1 cellular context compared by ENCODE assay signal in the genomic region with DNA sequence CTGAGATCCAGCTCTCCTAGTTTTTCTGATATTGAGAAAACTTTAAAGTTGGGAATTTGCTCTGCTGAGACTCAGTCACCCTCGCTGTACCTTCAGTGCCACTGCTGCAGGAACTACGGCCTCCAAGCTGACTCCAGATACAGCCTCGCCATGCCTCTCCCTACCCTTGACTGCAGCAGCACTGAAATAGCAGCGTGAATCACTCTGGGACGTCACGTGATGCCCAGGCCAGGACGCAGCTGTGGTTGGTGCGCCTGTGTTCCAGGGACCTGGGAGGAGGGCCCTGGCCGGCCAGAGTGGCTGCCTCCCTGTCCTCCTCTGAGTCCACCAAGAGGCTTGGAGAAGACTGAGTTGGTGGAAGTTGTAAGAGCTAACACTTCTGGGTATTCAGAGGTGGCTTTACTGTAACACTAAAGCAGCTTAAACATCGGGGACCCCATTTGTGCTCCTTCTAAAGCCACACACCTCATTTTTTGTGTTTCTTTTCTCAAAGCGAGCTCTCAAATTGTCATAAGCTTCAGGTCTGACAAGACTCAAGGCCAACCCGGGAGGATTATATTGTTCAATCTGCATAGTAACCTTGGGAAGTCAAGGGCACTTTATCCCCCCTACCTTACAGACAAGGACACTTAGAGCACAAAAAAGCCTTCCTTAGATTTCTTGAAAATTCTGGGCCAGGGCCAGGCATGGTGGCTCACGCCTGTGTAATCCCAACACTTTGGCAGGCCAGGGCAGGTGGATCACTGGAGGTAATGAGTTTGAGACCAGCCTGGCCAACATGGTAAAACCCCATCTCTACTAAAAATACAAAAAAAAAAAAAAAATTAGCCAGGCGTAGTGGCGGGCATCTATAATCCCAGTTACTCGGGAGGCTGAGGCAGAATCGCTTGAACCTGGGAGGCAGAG.
TF ChIP-seq lines count a peak whose summit lies in the region.

No MANE protein-coding gene starts in this region.

TF ChIP-seq in K562, 482 proteins besides CTCF, POLR2A, EP300 and RAD21 (continued from another document and continues in another):
- TF ChIP-seq CBX2 (IDR thresholded peaks at IDR 0.05; ENCODE audit: insufficient read depth, low read length, poor library complexity, severe bottlenecking) (no peak), DIDO1 (tag; IDR thresholded peaks at IDR 0.05; ENCODE audit: low read depth) (no peak), GATAD2B (IDR thresholded peaks at IDR 0.05; ENCODE audit: borderline replicate concordance) (no peak), ZNF316 (IDR thresholded peaks at IDR 0.05) (no peak), ZNF121 (CRISPR knock-in tag; conservative IDR thresholded peaks at IDR 0.05) (no peak), ZNF175 (CRISPR knock-in tag; IDR thresholded peaks at IDR 0.05; ENCODE audit: low read depth) (no peak), RBM39 (optimal IDR thresholded peaks at IDR 0.05; ENCODE audit: low read depth, low read length) (no peak), ZNF764 (CRISPR knock-in tag; IDR thresholded peaks at IDR 0.05; ENCODE audit: low read depth) (no peak), ZNF263 (CRISPR knock-in tag; IDR thresholded peaks at IDR 0.05; ENCODE audit: borderline replicate concordance) (peak; percentile 74; the same call in 1 of the 2 replicates), KDM4B (IDR thresholded peaks at IDR 0.05; ENCODE audit: borderline replicate concordance in 2 of 2, low read depth in 1 of 2) (no peak), CHCHD3 (CRISPR knock-in tag; IDR thresholded peaks at IDR 0.05) (no peak), SRSF1 (IDR thresholded peaks at IDR 0.05; ENCODE audit: low read depth, low read length) (no peak), SMARCE1 (IDR thresholded peaks at IDR 0.05) (peak; percentile 66; the same call in 1 of the 2 replicates), JUN (IDR thresholded peaks at IDR 0.05; ENCODE audit: borderline replicate concordance, low read depth, low read length) (peak; percentile 96), JUN (CRISPR knock-in tag; IDR thresholded peaks at IDR 0.05; ENCODE audit: borderline replicate concordance) (peak; percentile 96; the same call in 1 of the 2 replicates), MTA3 (IDR thresholded peaks at IDR 0.05; ENCODE audit: borderline replicate concordance) (peak; percentile 60; the same call in 1 of the 2 replicates), PHF20 (IDR thresholded peaks at IDR 0.05; ENCODE audit: partially characterized antibody) (peak; percentile 49), TBP (optimal IDR thresholded peaks at IDR 0.05; ENCODE audit: low read depth, low read length) (peak; percentile 85), CEBPG (CRISPR knock-in tag; IDR thresholded peaks at IDR 0.05) (no peak), CEBPG (tag; conservative IDR thresholded peaks at IDR 0.05 in 1 of 2, IDR thresholded peaks at IDR 0.05 in 1 of 2) (no peak), BCOR (IDR thresholded peaks at IDR 0.05) (no peak), NONO (IDR thresholded peaks at IDR 0.05; ENCODE audit: low read depth in 2 of 2, low read length in 1 of 2) (0 out of 4 replicates have a peak, but pooled peaks of 1 of the 2 experiments have one; percentile 40), POU5F1 (IDR thresholded peaks at IDR 0.05; ENCODE audit: borderline replicate concordance, low read depth, low read length, partially characterized antibody) (no peak), POLR3G (IDR thresholded peaks at IDR 0.05; ENCODE audit: extremely low read depth, insufficient read length, insufficient replicate concordance) (no peak), CXXC5 (CRISPR knock-in tag; IDR thresholded peaks at IDR 0.05) (peak; percentile 75), ARHGAP35 (IDR thresholded peaks at IDR 0.05; ENCODE audit: partially characterized antibody) (no peak), ZNF3 (CRISPR knock-in tag; IDR thresholded peaks at IDR 0.05) (no peak), PTBP1 (IDR thresholded peaks at IDR 0.05; ENCODE audit: low read depth, low read length) (no peak), ZNF253 (CRISPR knock-in tag; conservative IDR thresholded peaks at IDR 0.05) (no peak), TAF15 (IDR thresholded peaks at IDR 0.05; ENCODE audit: low read depth, low read length) (no peak), XRCC3 (IDR thresholded peaks at IDR 0.05) (no peak), ETS2 (tag; IDR thresholded peaks at IDR 0.05; ENCODE audit: borderline replicate concordance, poor library complexity, severe bottlenecking) (no peak)
- TF ChIP-seq, protein P1, sequence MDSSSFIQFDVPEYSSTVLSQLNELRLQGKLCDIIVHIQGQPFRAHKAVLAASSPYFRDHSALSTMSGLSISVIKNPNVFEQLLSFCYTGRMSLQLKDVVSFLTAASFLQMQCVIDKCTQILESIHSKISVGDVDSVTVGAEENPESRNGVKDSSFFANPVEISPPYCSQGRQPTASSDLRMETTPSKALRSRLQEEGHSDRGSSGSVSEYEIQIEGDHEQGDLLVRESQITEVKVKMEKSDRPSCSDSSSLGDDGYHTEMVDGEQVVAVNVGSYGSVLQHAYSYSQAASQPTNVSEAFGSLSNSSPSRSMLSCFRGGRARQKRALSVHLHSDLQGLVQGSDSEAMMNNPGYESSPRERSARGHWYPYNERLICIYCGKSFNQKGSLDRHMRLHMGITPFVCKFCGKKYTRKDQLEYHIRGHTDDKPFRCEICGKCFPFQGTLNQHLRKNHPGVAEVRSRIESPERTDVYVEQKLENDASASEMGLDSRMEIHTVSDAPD (CRISPR knock-in tag; IDR thresholded peaks at IDR 0.05) = no peak
- TF ChIP-seq, protein P2, sequence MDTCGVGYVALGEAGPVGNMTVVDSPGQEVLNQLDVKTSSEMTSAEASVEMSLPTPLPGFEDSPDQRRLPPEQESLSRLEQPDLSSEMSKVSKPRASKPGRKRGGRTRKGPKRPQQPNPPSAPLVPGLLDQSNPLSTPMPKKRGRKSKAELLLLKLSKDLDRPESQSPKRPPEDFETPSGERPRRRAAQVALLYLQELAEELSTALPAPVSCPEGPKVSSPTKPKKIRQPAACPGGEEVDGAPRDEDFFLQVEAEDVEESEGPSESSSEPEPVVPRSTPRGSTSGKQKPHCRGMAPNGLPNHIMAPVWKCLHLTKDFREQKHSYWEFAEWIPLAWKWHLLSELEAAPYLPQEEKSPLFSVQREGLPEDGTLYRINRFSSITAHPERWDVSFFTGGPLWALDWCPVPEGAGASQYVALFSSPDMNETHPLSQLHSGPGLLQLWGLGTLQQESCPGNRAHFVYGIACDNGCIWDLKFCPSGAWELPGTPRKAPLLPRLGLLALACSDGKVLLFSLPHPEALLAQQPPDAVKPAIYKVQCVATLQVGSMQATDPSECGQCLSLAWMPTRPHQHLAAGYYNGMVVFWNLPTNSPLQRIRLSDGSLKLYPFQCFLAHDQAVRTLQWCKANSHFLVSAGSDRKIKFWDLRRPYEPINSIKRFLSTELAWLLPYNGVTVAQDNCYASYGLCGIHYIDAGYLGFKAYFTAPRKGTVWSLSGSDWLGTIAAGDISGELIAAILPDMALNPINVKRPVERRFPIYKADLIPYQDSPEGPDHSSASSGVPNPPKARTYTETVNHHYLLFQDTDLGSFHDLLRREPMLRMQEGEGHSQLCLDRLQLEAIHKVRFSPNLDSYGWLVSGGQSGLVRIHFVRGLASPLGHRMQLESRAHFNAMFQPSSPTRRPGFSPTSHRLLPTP (IDR thresholded peaks at IDR 0.05; ENCODE audit: borderline replicate concordance, extremely low read depth, insufficient read length) = no peak
- TF ChIP-seq, protein P3, sequence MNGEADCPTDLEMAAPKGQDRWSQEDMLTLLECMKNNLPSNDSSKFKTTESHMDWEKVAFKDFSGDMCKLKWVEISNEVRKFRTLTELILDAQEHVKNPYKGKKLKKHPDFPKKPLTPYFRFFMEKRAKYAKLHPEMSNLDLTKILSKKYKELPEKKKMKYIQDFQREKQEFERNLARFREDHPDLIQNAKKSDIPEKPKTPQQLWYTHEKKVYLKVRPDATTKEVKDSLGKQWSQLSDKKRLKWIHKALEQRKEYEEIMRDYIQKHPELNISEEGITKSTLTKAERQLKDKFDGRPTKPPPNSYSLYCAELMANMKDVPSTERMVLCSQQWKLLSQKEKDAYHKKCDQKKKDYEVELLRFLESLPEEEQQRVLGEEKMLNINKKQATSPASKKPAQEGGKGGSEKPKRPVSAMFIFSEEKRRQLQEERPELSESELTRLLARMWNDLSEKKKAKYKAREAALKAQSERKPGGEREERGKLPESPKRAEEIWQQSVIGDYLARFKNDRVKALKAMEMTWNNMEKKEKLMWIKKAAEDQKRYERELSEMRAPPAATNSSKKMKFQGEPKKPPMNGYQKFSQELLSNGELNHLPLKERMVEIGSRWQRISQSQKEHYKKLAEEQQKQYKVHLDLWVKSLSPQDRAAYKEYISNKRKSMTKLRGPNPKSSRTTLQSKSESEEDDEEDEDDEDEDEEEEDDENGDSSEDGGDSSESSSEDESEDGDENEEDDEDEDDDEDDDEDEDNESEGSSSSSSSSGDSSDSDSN (IDR thresholded peaks at IDR 0.05; ENCODE audit: borderline replicate concordance in 1 of 2, low read depth in 2 of 2, low read length in 2 of 2) = peak; percentile 63 to 72; a peak in 1 of 4 replicates
- TF ChIP-seq, protein P4, sequence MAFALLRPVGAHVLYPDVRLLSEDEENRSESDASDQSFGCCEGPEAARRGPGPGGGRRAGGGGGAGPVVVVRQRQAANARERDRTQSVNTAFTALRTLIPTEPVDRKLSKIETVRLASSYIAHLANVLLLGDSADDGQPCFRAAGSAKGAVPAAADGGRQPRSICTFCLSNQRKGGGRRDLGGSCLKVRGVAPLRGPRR (CRISPR knock-in tag; IDR thresholded peaks at IDR 0.05) = no peak
- TF ChIP-seq, protein P5, sequence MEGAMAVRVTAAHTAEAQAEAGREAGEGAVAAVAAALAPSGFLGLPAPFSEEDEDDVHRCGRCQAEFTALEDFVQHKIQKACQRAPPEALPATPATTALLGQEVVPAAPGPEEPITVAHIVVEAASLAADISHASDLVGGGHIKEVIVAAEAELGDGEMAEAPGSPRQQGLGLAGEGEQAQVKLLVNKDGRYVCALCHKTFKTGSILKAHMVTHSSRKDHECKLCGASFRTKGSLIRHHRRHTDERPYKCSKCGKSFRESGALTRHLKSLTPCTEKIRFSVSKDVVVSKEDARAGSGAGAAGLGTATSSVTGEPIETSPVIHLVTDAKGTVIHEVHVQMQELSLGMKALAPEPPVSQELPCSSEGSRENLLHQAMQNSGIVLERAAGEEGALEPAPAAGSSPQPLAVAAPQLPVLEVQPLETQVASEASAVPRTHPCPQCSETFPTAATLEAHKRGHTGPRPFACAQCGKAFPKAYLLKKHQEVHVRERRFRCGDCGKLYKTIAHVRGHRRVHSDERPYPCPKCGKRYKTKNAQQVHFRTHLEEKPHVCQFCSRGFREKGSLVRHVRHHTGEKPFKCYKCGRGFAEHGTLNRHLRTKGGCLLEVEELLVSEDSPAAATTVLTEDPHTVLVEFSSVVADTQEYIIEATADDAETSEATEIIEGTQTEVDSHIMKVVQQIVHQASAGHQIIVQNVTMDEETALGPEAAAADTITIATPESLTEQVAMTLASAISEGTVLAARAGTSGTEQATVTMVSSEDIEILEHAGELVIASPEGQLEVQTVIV (CRISPR knock-in tag; IDR thresholded peaks at IDR 0.05; ENCODE audit: borderline replicate concordance) = no peak
- TF ChIP-seq, protein P6, sequence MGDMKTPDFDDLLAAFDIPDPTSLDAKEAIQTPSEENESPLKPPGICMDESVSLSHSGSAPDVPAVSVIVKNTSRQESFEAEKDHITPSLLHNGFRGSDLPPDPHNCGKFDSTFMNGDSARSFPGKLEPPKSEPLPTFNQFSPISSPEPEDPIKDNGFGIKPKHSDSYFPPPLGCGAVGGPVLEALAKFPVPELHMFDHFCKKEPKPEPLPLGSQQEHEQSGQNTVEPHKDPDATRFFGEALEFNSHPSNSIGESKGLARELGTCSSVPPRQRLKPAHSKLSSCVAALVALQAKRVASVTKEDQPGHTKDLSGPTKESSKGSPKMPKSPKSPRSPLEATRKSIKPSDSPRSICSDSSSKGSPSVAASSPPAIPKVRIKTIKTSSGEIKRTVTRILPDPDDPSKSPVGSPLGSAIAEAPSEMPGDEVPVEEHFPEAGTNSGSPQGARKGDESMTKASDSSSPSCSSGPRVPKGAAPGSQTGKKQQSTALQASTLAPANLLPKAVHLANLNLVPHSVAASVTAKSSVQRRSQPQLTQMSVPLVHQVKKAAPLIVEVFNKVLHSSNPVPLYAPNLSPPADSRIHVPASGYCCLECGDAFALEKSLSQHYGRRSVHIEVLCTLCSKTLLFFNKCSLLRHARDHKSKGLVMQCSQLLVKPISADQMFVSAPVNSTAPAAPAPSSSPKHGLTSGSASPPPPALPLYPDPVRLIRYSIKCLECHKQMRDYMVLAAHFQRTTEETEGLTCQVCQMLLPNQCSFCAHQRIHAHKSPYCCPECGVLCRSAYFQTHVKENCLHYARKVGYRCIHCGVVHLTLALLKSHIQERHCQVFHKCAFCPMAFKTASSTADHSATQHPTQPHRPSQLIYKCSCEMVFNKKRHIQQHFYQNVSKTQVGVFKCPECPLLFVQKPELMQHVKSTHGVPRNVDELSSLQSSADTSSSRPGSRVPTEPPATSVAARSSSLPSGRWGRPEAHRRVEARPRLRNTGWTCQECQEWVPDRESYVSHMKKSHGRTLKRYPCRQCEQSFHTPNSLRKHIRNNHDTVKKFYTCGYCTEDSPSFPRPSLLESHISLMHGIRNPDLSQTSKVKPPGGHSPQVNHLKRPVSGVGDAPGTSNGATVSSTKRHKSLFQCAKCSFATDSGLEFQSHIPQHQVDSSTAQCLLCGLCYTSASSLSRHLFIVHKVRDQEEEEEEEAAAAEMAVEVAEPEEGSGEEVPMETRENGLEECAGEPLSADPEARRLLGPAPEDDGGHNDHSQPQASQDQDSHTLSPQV (IDR thresholded peaks at IDR 0.05) = peak; percentile 82; the same call in 1 of the 2 replicates
- TF ChIP-seq, protein P7, sequence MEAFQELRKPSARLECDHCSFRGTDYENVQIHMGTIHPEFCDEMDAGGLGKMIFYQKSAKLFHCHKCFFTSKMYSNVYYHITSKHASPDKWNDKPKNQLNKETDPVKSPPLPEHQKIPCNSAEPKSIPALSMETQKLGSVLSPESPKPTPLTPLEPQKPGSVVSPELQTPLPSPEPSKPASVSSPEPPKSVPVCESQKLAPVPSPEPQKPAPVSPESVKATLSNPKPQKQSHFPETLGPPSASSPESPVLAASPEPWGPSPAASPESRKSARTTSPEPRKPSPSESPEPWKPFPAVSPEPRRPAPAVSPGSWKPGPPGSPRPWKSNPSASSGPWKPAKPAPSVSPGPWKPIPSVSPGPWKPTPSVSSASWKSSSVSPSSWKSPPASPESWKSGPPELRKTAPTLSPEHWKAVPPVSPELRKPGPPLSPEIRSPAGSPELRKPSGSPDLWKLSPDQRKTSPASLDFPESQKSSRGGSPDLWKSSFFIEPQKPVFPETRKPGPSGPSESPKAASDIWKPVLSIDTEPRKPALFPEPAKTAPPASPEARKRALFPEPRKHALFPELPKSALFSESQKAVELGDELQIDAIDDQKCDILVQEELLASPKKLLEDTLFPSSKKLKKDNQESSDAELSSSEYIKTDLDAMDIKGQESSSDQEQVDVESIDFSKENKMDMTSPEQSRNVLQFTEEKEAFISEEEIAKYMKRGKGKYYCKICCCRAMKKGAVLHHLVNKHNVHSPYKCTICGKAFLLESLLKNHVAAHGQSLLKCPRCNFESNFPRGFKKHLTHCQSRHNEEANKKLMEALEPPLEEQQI (IDR thresholded peaks at IDR 0.05) = no peak
